8 cellular contexts compared by ENCODE assay signal in the genomic region with DNA sequence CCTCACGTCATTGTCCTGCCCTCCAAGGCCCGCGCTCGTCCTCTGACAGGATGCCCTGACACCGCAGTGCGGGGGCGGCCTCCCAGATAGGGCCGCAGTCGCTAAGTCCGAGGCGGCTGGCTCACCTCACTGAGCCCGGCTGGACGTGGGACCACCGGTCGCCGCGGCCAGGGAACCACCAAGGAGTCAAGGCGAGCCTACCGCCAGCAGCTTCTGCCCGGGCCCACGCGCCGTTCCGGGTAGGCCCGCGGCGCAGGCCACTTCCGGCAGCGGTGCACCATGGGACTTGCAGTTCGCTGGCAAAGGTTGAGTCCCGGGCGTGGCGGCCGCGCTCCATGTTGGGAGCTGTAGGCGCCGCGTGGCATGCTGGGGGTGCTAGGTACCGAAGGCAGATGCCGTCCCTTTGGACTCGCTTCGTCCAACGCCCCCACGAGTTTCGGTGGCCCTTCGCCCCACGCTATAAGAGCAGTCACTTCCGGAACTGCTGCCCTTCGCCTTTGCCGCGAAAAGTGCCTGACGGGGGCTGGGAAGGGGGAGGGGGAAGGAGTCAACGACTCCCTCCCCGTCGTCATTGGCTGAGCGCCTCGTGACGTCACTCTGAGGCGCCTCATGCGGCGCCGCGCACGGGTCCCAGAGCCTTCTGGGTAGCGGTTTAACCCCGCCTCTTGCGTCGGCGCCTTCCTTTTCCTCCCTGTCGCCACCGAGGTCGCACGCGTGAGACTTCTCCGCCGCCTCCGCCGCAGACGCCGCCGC. TPM values are rescaled to one million over a fixed set of nuclear protein-coding genes. Genes with fewer than 3 reads are reported as not detected.
DNase-seq lines count a peak whose midpoint lies in the region; ATAC-seq and TF ChIP-seq lines count a peak whose summit lies in the region.

A gene (plus strand): TSS at position 681 of the 753 bp plus-strand sequence. CDS start 268 bp downstream, outside the sequence.

- no peaks in the 10 kb centered on the region for H3K27me3 ChIP-seq in esophagus (ENCODE audit: control insufficient read depth in 1 of 2, insufficient read depth in 2 of 2, low read length in 2 of 2)
- H3K27me3 ChIP-seq in muscle layer of colon (ENCODE audit: control insufficient read depth in 1 of 2, insufficient read depth in 2 of 2, low read length in 2 of 2) = no peaks in the 10 kb centered on the region

- H3K27me3 Mint-ChIP-seq in activated T-cell treated with anti-CD3 and anti-CD28 coated beads, Interleukin-2, amount 50 U/mL, for 24 hours = no peaks in the 10 kb centered on the region

- H3K4me1 ChIP-seq in esophagus (ENCODE audit: control insufficient read depth in 2 of 2, insufficient read depth in 2 of 2, low read length in 1 of 2) (peaks cover 0 to 14% of the 10 kb centered on the region in 2 donors), muscle layer of colon (ENCODE audit: insufficient read depth, low read length) (peaks cover 26% of the 10 kb centered on the region)

- H3K9me3 ChIP-seq in esophagus (ENCODE audit: control insufficient read depth in 2 of 2, insufficient read depth in 1 of 2, low read depth in 1 of 2, low read length in 1 of 2) (no peaks in the 10 kb centered on the region), muscle layer of colon (ENCODE audit: low read length) (no peaks in the 10 kb centered on the region)

- H3K9ac ChIP-seq in muscle layer of colon (ENCODE audit: low read length) = peak within 1 kb of the TSS; percentile 98

- peak within 1 kb of the TSS; percentile 98 for H3K27ac ChIP-seq in esophagus (ENCODE audit: low read depth in 2 of 2, low read length in 1 of 2)
- H3K27ac ChIP-seq in muscle layer of colon (ENCODE audit: low read depth, low read length) = peak within 1 kb of the TSS; percentile 89

- peaks cover 62% of the 10 kb centered on the region for H3K36me3 Mint-ChIP-seq in activated T-cell treated with anti-CD3 and anti-CD28 coated beads, Interleukin-2, amount 50 U/mL, for 24 hours (ENCODE audit: low read depth)

- 0 to 1% methylated on average over 68 to 81 of the region's 81 CpGs for WGBS in esophagus, 2 donors

- peak within 1 kb of the TSS; percentile 89 for H3K4me3 Mint-ChIP-seq in activated T-cell treated with anti-CD3 and anti-CD28 coated beads, Interleukin-2, amount 50 U/mL, for 24 hours

- in situ Hi-C loops in KBM-7 (cut with MboI; ENCODE audit: low pct_unique_long_range_greater_than_20kb, low sequenced_read_pairs) = no loop called here

- H3K9me3 Mint-ChIP-seq in activated T-cell treated with anti-CD3 and anti-CD28 coated beads, Interleukin-2, amount 50 U/mL, for 24 hours = no peaks in the 10 kb centered on the region

- peaks cover 46% of the 10 kb centered on the region for H3K4me1 Mint-ChIP-seq in activated T-cell treated with anti-CD3 and anti-CD28 coated beads, Interleukin-2, amount 50 U/mL, for 24 hours (ENCODE audit: low read depth)

- peak; percentile 55 for ATAC-seq in GM21717 (IDR thresholded peaks at IDR 0.05; ENCODE audit: unreplicated experiment)

- peaks cover 9 to 25% of the 10 kb centered on the region in 2 donors for H3K36me3 ChIP-seq in esophagus (ENCODE audit: control insufficient read depth in 2 of 2, insufficient read depth in 2 of 2, low read length in 1 of 2)
- H3K36me3 ChIP-seq in muscle layer of colon (ENCODE audit: insufficient read depth, low read length) = peaks cover 26% of the 10 kb centered on the region

- H3K4me3 ChIP-seq in esophagus (ENCODE audit: low read depth in 1 of 2, low read length in 2 of 2) = peak within 1 kb of the TSS; percentile 87 to 97
- H3K4me3 ChIP-seq in muscle layer of colon (ENCODE audit: low read depth in 1 of 2, low read length in 2 of 2) = peak within 1 kb of the TSS; percentile 78 to 82

- H3K27ac Mint-ChIP-seq in activated T-cell treated with anti-CD3 and anti-CD28 coated beads, Interleukin-2, amount 50 U/mL, for 24 hours = peak within 1 kb of the TSS; percentile 99

- peak; percentile 94 for DNase-seq in DMS153 (lab: John Stamatoyannopoulos, UW)
- DNase-seq in KBM-7 = peak; percentile 97
- DNase-seq in activated T-cell treated with anti-CD3 and anti-CD28 coated beads, Interleukin-2, amount 50 U/mL, for 24 hours = peak; percentile 99
- peak; percentile 99 for DNase-seq in stimulated activated CD8-positive, alpha-beta memory T cell treated with anti-CD3 and anti-CD28 coated beads, Interleukin-7, amount 100 ng/mL, for 24 hours (ENCODE audit: low read depth)

TF ChIP-seq in PFSK-1, 5 proteins besides CTCF, POLR2A, EP300 and RAD21:
- TF ChIP-seq POLR2AphosphoS5 (IDR thresholded peaks at IDR 0.05; ENCODE audit: low read depth, low read length) (peak; percentile 84), TAF1 (IDR thresholded peaks at IDR 0.05; ENCODE audit: borderline replicate concordance, insufficient read depth, low read length) (peak; percentile 98), SIN3A (IDR thresholded peaks at IDR 0.05; ENCODE audit: borderline replicate concordance, insufficient read depth, low read length) (peak; percentile 79; the same call in 1 of the 2 replicates), FOXP2 (optimal IDR thresholded peaks at IDR 0.05; ENCODE audit: borderline replicate concordance, extremely low read depth, extremely low read length, insufficient read depth) (no peak)
- TF ChIP-seq, protein P1, sequence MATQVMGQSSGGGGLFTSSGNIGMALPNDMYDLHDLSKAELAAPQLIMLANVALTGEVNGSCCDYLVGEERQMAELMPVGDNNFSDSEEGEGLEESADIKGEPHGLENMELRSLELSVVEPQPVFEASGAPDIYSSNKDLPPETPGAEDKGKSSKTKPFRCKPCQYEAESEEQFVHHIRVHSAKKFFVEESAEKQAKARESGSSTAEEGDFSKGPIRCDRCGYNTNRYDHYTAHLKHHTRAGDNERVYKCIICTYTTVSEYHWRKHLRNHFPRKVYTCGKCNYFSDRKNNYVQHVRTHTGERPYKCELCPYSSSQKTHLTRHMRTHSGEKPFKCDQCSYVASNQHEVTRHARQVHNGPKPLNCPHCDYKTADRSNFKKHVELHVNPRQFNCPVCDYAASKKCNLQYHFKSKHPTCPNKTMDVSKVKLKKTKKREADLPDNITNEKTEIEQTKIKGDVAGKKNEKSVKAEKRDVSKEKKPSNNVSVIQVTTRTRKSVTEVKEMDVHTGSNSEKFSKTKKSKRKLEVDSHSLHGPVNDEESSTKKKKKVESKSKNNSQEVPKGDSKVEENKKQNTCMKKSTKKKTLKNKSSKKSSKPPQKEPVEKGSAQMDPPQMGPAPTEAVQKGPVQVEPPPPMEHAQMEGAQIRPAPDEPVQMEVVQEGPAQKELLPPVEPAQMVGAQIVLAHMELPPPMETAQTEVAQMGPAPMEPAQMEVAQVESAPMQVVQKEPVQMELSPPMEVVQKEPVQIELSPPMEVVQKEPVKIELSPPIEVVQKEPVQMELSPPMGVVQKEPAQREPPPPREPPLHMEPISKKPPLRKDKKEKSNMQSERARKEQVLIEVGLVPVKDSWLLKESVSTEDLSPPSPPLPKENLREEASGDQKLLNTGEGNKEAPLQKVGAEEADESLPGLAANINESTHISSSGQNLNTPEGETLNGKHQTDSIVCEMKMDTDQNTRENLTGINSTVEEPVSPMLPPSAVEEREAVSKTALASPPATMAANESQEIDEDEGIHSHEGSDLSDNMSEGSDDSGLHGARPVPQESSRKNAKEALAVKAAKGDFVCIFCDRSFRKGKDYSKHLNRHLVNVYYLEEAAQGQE (IDR thresholded peaks at IDR 0.05; ENCODE audit: insufficient read depth in 1 of 2, low read depth in 2 of 2, low read length in 2 of 2) = peak; percentile 20 to 73; a peak in 2 of 4 replicates

RNA-seq across cellular contexts. Expression of the gene that starts here (rescaled TPM):
- polyA plus RNA-seq in PFSK-1 (2012; ENCODE audit: insufficient read length, low read depth) = 4,698 TPM
- 1,000 to 10,000 TPM; 1,061 to 1,474 TPM for polyA plus RNA-seq in esophagus

Comparison
In these comparisons a context has a peak if more than half of its experiments do, and no peak if none do; other contexts are left out.
1. Peak in every context shown above with its lines: DNase-seq, ATAC-seq, H3K4me3 ChIP-seq and H3K27ac ChIP-seq.